In genomic region chr14:80387563-80387981, GRCh38 we compare ENCODE assay signal across 17 cellular contexts.
A peak's percentile ranks its signal among the peaks of the same experiment; 100 is the strongest.
DNase-seq lines count a peak whose midpoint lies in the region; ATAC-seq and TF ChIP-seq lines count a peak whose summit lies in the region.
"Had no signal": no experiment of that assay in that cellular context is flagged by ENCODE, and none has a peak within 500 bp of the region (broad histone marks: within the 10 kb centered on the region; RNA-seq: fewer than 3 reads in every experiment).

No MANE protein-coding gene starts in this region.

- H3K27me3 Mint-ChIP-seq in activated CD8-positive, alpha-beta memory T cell treated with anti-CD3 and anti-CD28 coated beads, Interleukin-2, amount 10 ng/mL, durations not matched to agents 7 days and 5 days = no peaks in the 10 kb centered on the region

- no peaks in the 10 kb centered on the region for H3K9me3 ChIP-seq in smooth muscle cell (replicated peaks; ENCODE audit: low read depth)
- H3K9me3 ChIP-seq: heart left ventricle had no signal

- TF ChIP-seq CTCF in smooth muscle cell (IDR thresholded peaks at IDR 0.05; ENCODE audit: borderline replicate concordance, insufficient read depth, poor library complexity, severe bottlenecking) = no peak

- H3K4me2 ChIP-seq in smooth muscle cell = no peak overlapping the region

- no peak overlapping the region for H2AFZ ChIP-seq in smooth muscle cell (ENCODE audit: low read depth)

- ATAC-seq in activated CD8-positive, alpha-beta memory T cell treated with anti-CD3 and anti-CD28 coated beads, Interleukin-2, amount 10 ng/mL, durations not matched to agents 7 days and 5 days = no peak
- ATAC-seq: GM12878, heart left ventricle had no signal

- no peak overlapping the region for H3K4me3 ChIP-seq in smooth muscle cell
- H3K4me3 ChIP-seq: GM12878, heart left ventricle had no signal

- H3K36me3 ChIP-seq in smooth muscle cell (ENCODE audit: low read depth) = no peaks in the 10 kb centered on the region
- H3K36me3 ChIP-seq: heart left ventricle had no signal

- no peaks in the 10 kb centered on the region for H3K79me2 ChIP-seq in smooth muscle cell (ENCODE audit: low read depth)

- peaks cover 4% of the 10 kb centered on the region for H3F3A ChIP-seq in smooth muscle cell (ENCODE audit: low read depth)

- CTCF ChIA-PET in activated CD8-positive, alpha-beta memory T cell treated with anti-CD3 and anti-CD28 coated beads, Interleukin-2, amount 10 ng/mL, durations not matched to agents 7 days and 5 days (lab: Charles Lee) = no interaction called here

- H3K9ac ChIP-seq in smooth muscle cell (ENCODE audit: low read depth) = no peak overlapping the region

- no peak overlapping the region for H3K4me3 Mint-ChIP-seq in activated CD8-positive, alpha-beta memory T cell treated with anti-CD3 and anti-CD28 coated beads, Interleukin-2, amount 10 ng/mL, durations not matched to agents 7 days and 5 days
- H3K4me3 Mint-ChIP-seq: B cell had no signal

- H3K27me3 ChIP-seq in smooth muscle cell (ENCODE audit: low read depth) = no peaks in the 10 kb centered on the region
- H3K27me3 ChIP-seq: heart left ventricle had no signal

- WGBS in smooth muscle cell (ENCODE audit: low lambda C conversion rate) = 86% methylated on average over 7 of the region's 7 CpGs

- H4K20me1 ChIP-seq in smooth muscle cell (ENCODE audit: low read depth) = no peaks in the 10 kb centered on the region

- no peak overlapping the region for H3K27ac Mint-ChIP-seq in activated CD8-positive, alpha-beta memory T cell treated with anti-CD3 and anti-CD28 coated beads, Interleukin-2, amount 10 ng/mL, durations not matched to agents 7 days and 5 days
- H3K27ac Mint-ChIP-seq: B cell had no signal

- no peaks in the 10 kb centered on the region for H3K36me3 Mint-ChIP-seq in activated CD8-positive, alpha-beta memory T cell treated with anti-CD3 and anti-CD28 coated beads, Interleukin-2, amount 10 ng/mL, durations not matched to agents 7 days and 5 days

- peak overlapping the region; percentile 89 for H3K27ac ChIP-seq in smooth muscle cell (ENCODE audit: low read depth)
- H3K27ac ChIP-seq: heart left ventricle had no signal

- DNase-seq in M059J (ENCODE audit: low read depth) (peak; percentile 75), cerebellar cortex (ENCODE audit: low spot score) (peak; percentile 68), medulla oblongata (ENCODE audit: extremely low spot score) (peak; percentile 54), smooth muscle cell (lab: John Stamatoyannopoulos, UW; ENCODE audit: unreplicated experiment) (no peak), NCI-H1048 (lab: John Stamatoyannopoulos, UW) (no peak)
- DNase-seq in activated CD4-positive, alpha-beta T cell treated with anti-CD3 and anti-CD28 coated beads for 1 hour = no peak
- DNase-seq in activated CD8-positive, alpha-beta memory T cell treated with anti-CD3 and anti-CD28 coated beads, Interleukin-2, amount 10 ng/mL, durations not matched to agents 7 days and 5 days = no peak
- DNase-seq: GDM1; heart left ventricle; HFFc6; islet precursor cell; mesendoderm; NCI-H1930; stimulated activated CD4-positive, alpha-beta T cell treated with anti-CD3 and anti-CD28 coated beads, Interleukin-2, amount 100 ng/mL, for 24 hours; T-helper 9 cell had no signal

- H3K9me3 Mint-ChIP-seq in activated CD8-positive, alpha-beta memory T cell treated with anti-CD3 and anti-CD28 coated beads, Interleukin-2, amount 10 ng/mL, durations not matched to agents 7 days and 5 days (ENCODE audit: low read depth) = no peaks in the 10 kb centered on the region
- H3K9me3 Mint-ChIP-seq: HFFc6 had no signal

- H3K4me1 Mint-ChIP-seq in activated CD8-positive, alpha-beta memory T cell treated with anti-CD3 and anti-CD28 coated beads, Interleukin-2, amount 10 ng/mL, durations not matched to agents 7 days and 5 days = no peaks in the 10 kb centered on the region
- H3K4me1 Mint-ChIP-seq: B cell had no signal

- peaks cover 6% of the 10 kb centered on the region for H3K4me1 ChIP-seq in smooth muscle cell (ENCODE audit: low read depth)

Comparison
In these comparisons a context has a peak if more than half of its experiments do, and no peak if none do; other contexts are left out.
1. DNase-seq: peak in M059J (single experiment), cerebellar cortex (single experiment) and medulla oblongata (single experiment); none in smooth muscle cell (single experiment), NCI-H1048 (single experiment), activated CD4-positive, alpha-beta T cell treated with anti-CD3 and anti-CD28 coated beads for 1 hour (single experiment) and activated CD8-positive, alpha-beta memory T cell treated with anti-CD3 and anti-CD28 coated beads, Interleukin-2, amount 10 ng/mL, durations not matched to agents 7 days and 5 days (single experiment).